In genomic region chr9:133054966-133055365, GRCh38 we compare ENCODE assay signal across 19 cellular contexts. TPM values are rescaled to one million over a fixed set of nuclear protein-coding genes. Genes with fewer than 3 reads are reported as not detected.
A peak's percentile ranks its signal among the peaks of the same experiment; 100 is the strongest.
DNase-seq lines count a peak whose midpoint lies in the region; ATAC-seq and TF ChIP-seq lines count a peak whose summit lies in the region.
"Had no signal": no experiment of that assay in that cellular context is flagged by ENCODE, and none has a peak within 500 bp of the region (broad histone marks: within the 10 kb centered on the region; RNA-seq: fewer than 3 reads in every experiment).

No MANE protein-coding gene starts in this region.

- H3K4me3 ChIP-seq in astrocyte of the spinal cord (ENCODE audit: low read depth, low read length), result no peak overlapping the region
- no peak overlapping the region for H3K4me3 ChIP-seq in heart right ventricle
- H3K4me3 ChIP-seq in skeletal muscle satellite cell (ENCODE audit: low read length), result no peak overlapping the region
- H3K4me3 ChIP-seq: MG63, right lobe of liver had no signal

- H3K27me3 ChIP-seq in heart right ventricle (no peaks in the 10 kb centered on the region), skeletal muscle satellite cell (ENCODE audit: control insufficient read depth, insufficient read depth, low read length) (no peaks in the 10 kb centered on the region)
- H3K27me3 ChIP-seq: MG63, right lobe of liver had no signal

- H3K9ac ChIP-seq in skeletal muscle satellite cell (ENCODE audit: low read depth, low read length), result peak overlapping the region; percentile 43

- WGBS in heart right ventricle, 2 donors, result 37 to 66% methylated on average over 16 of the region's 16 CpGs

- peak; percentile 79 for DNase-seq in GM04503 (ENCODE audit: low read depth)
- peak; percentile 41 for DNase-seq in astrocyte of the spinal cord (ENCODE audit: low read depth, low spot score)
- DNase-seq in heart right ventricle, result peak; percentile 74 to 82
- DNase-seq in activated CD4-positive, alpha-beta T cell treated with anti-CD3 and anti-CD28 coated beads for 48 hours, result no peak
- DNase-seq in mucosa of gallbladder (ENCODE audit: low spot score), result no peak
- no peak for DNase-seq in NCI-H1417 (lab: John Stamatoyannopoulos, UW)
- no peak for DNase-seq in activated T-cell treated with anti-CD3 and anti-CD28 coated beads, Interleukin-2, amount 50 U/mL, for 1 hour
- DNase-seq: activated CD4-positive, alpha-beta T cell treated with anti-CD3 and anti-CD28 coated beads for 4 hours; activated T-cell treated with anti-CD3 and anti-CD28 coated beads, Interleukin-2, amount 50 U/mL, for 72 hours; CD8-positive, alpha-beta memory T cell; effector memory CD8-positive, alpha-beta T cell; MG63; naive B cell; NCI-H2081 treated with DMSO at 0.1 percent for 48 hours; NCI-H774; stimulated activated naive CD8-positive, alpha-beta T cell treated with anti-CD3 and anti-CD28 coated beads, Interleukin-15, Interleukin-2, amounts not matched to agents 100 U/mL and 50 U/mL, for 24 hours had no signal

- H3K4me1 ChIP-seq in heart right ventricle (peaks cover 7 to 32% (median 19%) of the 10 kb centered on the region in 9 donors), skeletal muscle satellite cell (ENCODE audit: control insufficient read depth, insufficient read depth, low read length) (peaks cover 36% of the 10 kb centered on the region)
- H3K4me1 ChIP-seq: right lobe of liver had no signal

- H3K36me3 ChIP-seq in heart right ventricle (peaks cover 0 to 85% (median 26%) of the 10 kb centered on the region in 9 donors), skeletal muscle satellite cell (ENCODE audit: insufficient read depth, low read length) (peaks cover 53% of the 10 kb centered on the region)

- ATAC-seq in heart right ventricle, result peak; percentile 82 to 95 (median 90)
- ATAC-seq: activated T-cell treated with anti-CD3 and anti-CD28 coated beads, Interleukin-2, amount 50 U/mL, for 72 hours; effector memory CD8-positive, alpha-beta T cell; HCT116; right lobe of liver; stimulated activated naive CD8-positive, alpha-beta T cell treated with anti-CD3 and anti-CD28 coated beads, Interleukin-15, Interleukin-2, amounts not matched to agents 100 U/mL and 50 U/mL, for 24 hours had no signal

- intact Hi-C loops in heart right ventricle (cut with DNase I), result loop anchor here in 2 of 10 donors (5.0 to 10.0 kb wide), 2 partner anchors 90 to 92 kb away; no protein-coding TSS in a partner anchor

- H3K9me3 ChIP-seq in heart right ventricle (no peaks in the 10 kb centered on the region), skeletal muscle satellite cell (replicated peaks; ENCODE audit: low read length) (no peaks in the 10 kb centered on the region)
- H3K9me3 ChIP-seq: MG63, right lobe of liver had no signal

- peak overlapping the region; percentile 71 to 95 (median 89) for H3K27ac ChIP-seq in heart right ventricle
- H3K27ac ChIP-seq: right lobe of liver had no signal

- in situ Hi-C loops in astrocyte of the spinal cord (cut with HindIII; ENCODE audit: low sequenced_read_pairs), result no loop called here

- H3K4me2 ChIP-seq in skeletal muscle satellite cell (ENCODE audit: low read length), result peak overlapping the region; percentile 53

- TF ChIP-seq CTCF in astrocyte of the spinal cord (IDR thresholded peaks at IDR 0.05; ENCODE audit: low read depth, low read length), result no peak
- TF ChIP-seq CTCF in heart right ventricle (IDR thresholded peaks at IDR 0.05), result peak in 1 of 9 donors; percentile 1

RNA-seq across cellular contexts. Expression of gene CEL, which starts 6.8 kb away (rescaled TPM):
- total RNA-seq in heart right ventricle (10 to 100 TPM in 1 of 10 donors, 1 to 10 TPM in 9; 1.9 to 10.1 (median 2.8) TPM), mucosa of gallbladder (11.9 TPM)
- polyA plus RNA-seq in heart right ventricle, result 1 to 10 TPM; 1.5 to 3.2 TPM
- total RNA-seq in skeletal muscle satellite cell (2012; rRNA removed), result under 0.01 and 0.25 TPM in 2 replicates
- polyA plus RNA-seq: CD8-positive, alpha-beta memory T cell had no signal

RNA-seq across cellular contexts. Expression of gene GTF3C5, which starts 24.2 kb away (rescaled TPM):
- total RNA-seq in heart right ventricle (10 to 100 TPM; 29.4 to 44.4 (median 35.2) TPM), mucosa of gallbladder (58.8 TPM)
- polyA plus RNA-seq in heart right ventricle, result 10 to 100 TPM; 41.5 to 79.1 TPM
- 33.6 and 35.2 TPM in 2 replicates for total RNA-seq in skeletal muscle satellite cell (2012; rRNA removed)

Comparison
In these comparisons a context has a peak if more than half of its experiments do, and no peak if none do; other contexts are left out.
1. DNase-seq: peak in GM04503 (single experiment), astrocyte of the spinal cord (single experiment) and heart right ventricle (2 of 2); none in activated CD4-positive, alpha-beta T cell treated with anti-CD3 and anti-CD28 coated beads for 48 hours (single experiment), mucosa of gallbladder (single experiment), NCI-H1417 (0 of 3) and activated T-cell treated with anti-CD3 and anti-CD28 coated beads, Interleukin-2, amount 50 U/mL, for 1 hour (single experiment).